Comparison of ENCODE assay signal across 1 cellular context in the genomic region with DNA sequence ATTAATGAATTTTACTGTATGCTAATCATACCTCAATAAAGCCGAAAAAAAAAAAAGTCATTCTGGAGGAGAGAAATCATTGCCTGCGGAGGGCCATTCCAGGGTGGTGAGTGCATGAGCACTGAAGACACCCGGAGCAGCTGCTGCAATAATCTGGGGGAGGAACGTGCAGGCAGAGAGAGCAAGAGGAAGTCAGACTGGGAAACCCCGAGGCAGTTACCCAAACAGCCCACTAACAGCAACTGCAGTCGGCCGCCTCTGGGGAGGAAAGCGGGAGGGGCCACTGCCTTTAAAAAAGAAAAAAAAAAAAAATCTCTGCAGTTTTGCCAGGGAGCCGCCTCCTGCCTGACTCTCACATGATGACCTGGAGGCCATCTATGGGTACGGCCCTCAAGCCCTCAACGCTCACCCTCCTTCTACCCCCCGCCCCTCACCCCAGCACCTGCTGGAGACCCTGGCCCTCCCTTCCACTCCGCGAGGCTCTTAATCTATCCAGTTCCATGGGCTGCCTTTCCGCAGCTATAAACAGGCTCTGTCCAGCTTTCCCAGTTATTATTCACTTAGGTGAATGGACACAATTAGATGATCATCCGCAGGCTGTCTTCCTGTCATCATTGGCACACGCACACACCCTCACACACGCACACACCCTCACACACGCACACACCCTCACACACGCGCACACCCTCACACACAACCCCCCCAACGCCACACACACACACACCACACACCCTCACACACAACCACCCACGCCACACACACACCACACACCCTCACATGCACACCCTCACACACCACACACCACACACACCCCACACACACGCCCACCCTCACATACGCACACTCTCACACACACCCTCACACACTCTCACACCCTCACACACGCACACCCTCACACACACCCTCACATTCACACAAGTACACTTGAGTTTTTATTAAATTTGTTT.
TF ChIP-seq lines count a peak whose summit lies in the region.

No MANE protein-coding gene starts in this region.

TF ChIP-seq in K562, 482 proteins besides CTCF, POLR2A, EP300 and RAD21 (continued from another document and continues in another):
- TF ChIP-seq, protein P1, sequence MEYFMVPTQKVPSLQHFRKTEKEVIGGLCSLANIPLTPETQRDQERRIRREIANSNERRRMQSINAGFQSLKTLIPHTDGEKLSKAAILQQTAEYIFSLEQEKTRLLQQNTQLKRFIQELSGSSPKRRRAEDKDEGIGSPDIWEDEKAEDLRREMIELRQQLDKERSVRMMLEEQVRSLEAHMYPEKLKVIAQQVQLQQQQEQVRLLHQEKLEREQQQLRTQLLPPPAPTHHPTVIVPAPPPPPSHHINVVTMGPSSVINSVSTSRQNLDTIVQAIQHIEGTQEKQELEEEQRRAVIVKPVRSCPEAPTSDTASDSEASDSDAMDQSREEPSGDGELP (CRISPR knock-in tag; IDR thresholded peaks at IDR 0.05; ENCODE audit: borderline replicate concordance) = peak; percentile 80
- TF ChIP-seq LCOR (CRISPR knock-in tag; IDR thresholded peaks at IDR 0.05) = 0 out of 2 replicates have a peak, but pooled peaks have one; percentile 36
- TF ChIP-seq NFYB (IDR thresholded peaks at IDR 0.05; ENCODE audit: extremely low read depth, insufficient read length) = no peak
- TF ChIP-seq ZNF282 (CRISPR knock-in tag; IDR thresholded peaks at IDR 0.05) = no peak
- TF ChIP-seq SRF (CRISPR knock-in tag; IDR thresholded peaks at IDR 0.05) = peak in 1 of 2 experiments; percentile 40; a peak in 1 of 4 replicates
- TF ChIP-seq KLF16 (IDR thresholded peaks at IDR 0.05) = peak; percentile 65
- TF ChIP-seq TEAD4 (IDR thresholded peaks at IDR 0.05; ENCODE audit: low read length) = peak; percentile 78; the same call in 1 of the 2 replicates
- no peak for TF ChIP-seq TEAD4 (CRISPR knock-in tag; IDR thresholded peaks at IDR 0.05; ENCODE audit: borderline replicate concordance)
- TF ChIP-seq TAL1 (IDR thresholded peaks at IDR 0.05) = peak; percentile 41
- TF ChIP-seq RBM14 (IDR thresholded peaks at IDR 0.05; ENCODE audit: borderline replicate concordance, insufficient read depth, low read depth, low read length) = no peak
- TF ChIP-seq ETV1 (tag; conservative IDR thresholded peaks at IDR 0.05; ENCODE audit: low read depth) = peak; percentile 26; the same call in 1 of the 2 replicates
- 0 out of 2 replicates have a peak, but pooled peaks have one; percentile 30 for TF ChIP-seq ZNF175 (CRISPR knock-in tag; IDR thresholded peaks at IDR 0.05; ENCODE audit: low read depth)
- TF ChIP-seq CCNT2 (IDR thresholded peaks at IDR 0.05; ENCODE audit: borderline replicate concordance, extremely low read depth, insufficient read length, low read depth, low read length) = peak; percentile 11
- TF ChIP-seq SMAD4 (CRISPR knock-in tag; conservative IDR thresholded peaks at IDR 0.05) = peak; percentile 64; the same call in 1 of the 2 replicates
- no peak for TF ChIP-seq NBN (IDR thresholded peaks at IDR 0.05; ENCODE audit: low read depth)
- TF ChIP-seq CEBPG (CRISPR knock-in tag; IDR thresholded peaks at IDR 0.05) = peak; percentile 65; the same call in 1 of the 2 replicates
- peak; percentile 40 to 56 for TF ChIP-seq CEBPG (tag; conservative IDR thresholded peaks at IDR 0.05 in 1 of 2, IDR thresholded peaks at IDR 0.05 in 1 of 2)
- TF ChIP-seq, protein P2, sequence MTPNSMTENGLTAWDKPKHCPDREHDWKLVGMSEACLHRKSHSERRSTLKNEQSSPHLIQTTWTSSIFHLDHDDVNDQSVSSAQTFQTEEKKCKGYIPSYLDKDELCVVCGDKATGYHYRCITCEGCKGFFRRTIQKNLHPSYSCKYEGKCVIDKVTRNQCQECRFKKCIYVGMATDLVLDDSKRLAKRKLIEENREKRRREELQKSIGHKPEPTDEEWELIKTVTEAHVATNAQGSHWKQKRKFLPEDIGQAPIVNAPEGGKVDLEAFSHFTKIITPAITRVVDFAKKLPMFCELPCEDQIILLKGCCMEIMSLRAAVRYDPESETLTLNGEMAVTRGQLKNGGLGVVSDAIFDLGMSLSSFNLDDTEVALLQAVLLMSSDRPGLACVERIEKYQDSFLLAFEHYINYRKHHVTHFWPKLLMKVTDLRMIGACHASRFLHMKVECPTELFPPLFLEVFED (CRISPR knock-in tag; conservative IDR thresholded peaks at IDR 0.05) = peak; percentile 94
- TF ChIP-seq CBX3 (IDR thresholded peaks at IDR 0.05; ENCODE audit: borderline replicate concordance in 1 of 2, low read length in 2 of 2) = 0 out of 3 replicates have a peak, but pooled peaks of 1 of the 2 experiments have one; percentile 11
- TF ChIP-seq CEBPB (tag; IDR thresholded peaks at IDR 0.05) = peak; percentile 59; the same call in 1 of the 2 replicates
- TF ChIP-seq PPARD (CRISPR knock-in tag; IDR thresholded peaks at IDR 0.05) = no peak
- TF ChIP-seq, protein P3, sequence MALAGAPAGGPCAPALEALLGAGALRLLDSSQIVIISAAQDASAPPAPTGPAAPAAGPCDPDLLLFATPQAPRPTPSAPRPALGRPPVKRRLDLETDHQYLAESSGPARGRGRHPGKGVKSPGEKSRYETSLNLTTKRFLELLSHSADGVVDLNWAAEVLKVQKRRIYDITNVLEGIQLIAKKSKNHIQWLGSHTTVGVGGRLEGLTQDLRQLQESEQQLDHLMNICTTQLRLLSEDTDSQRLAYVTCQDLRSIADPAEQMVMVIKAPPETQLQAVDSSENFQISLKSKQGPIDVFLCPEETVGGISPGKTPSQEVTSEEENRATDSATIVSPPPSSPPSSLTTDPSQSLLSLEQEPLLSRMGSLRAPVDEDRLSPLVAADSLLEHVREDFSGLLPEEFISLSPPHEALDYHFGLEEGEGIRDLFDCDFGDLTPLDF (CRISPR knock-in tag; IDR thresholded peaks at IDR 0.05) = no peak
- peak; percentile 49; the same call in 1 of the 2 replicates for TF ChIP-seq POLR2G (IDR thresholded peaks at IDR 0.05; ENCODE audit: low read depth, low read length)
- TF ChIP-seq MAZ (CRISPR knock-in tag; conservative IDR thresholded peaks at IDR 0.05 in 1 of 2, IDR thresholded peaks at IDR 0.05 in 1 of 2) = peak in 1 of 2 experiments; percentile 68; a peak in 2 of 4 replicates
- no peak for TF ChIP-seq PML (IDR thresholded peaks at IDR 0.05; ENCODE audit: low read length)
- TF ChIP-seq DPF2 (IDR thresholded peaks at IDR 0.05) = 0 out of 2 replicates have a peak, but pooled peaks have one; percentile 21
- peak in 1 of 2 experiments; percentile 69; a peak in 1 of 4 replicates for TF ChIP-seq RCOR1 (IDR thresholded peaks at IDR 0.05; ENCODE audit: borderline replicate concordance in 1 of 2, low read depth in 2 of 2, low read length in 2 of 2)
- TF ChIP-seq SMARCE1 (IDR thresholded peaks at IDR 0.05) = peak; percentile 51; the same call in 1 of the 2 replicates
- TF ChIP-seq NONO (IDR thresholded peaks at IDR 0.05; ENCODE audit: low read depth in 2 of 2, low read length in 1 of 2) = 0 out of 4 replicates have a peak, but pooled peaks of 1 of the 2 experiments have one; percentile 17
- TF ChIP-seq, protein P4, sequence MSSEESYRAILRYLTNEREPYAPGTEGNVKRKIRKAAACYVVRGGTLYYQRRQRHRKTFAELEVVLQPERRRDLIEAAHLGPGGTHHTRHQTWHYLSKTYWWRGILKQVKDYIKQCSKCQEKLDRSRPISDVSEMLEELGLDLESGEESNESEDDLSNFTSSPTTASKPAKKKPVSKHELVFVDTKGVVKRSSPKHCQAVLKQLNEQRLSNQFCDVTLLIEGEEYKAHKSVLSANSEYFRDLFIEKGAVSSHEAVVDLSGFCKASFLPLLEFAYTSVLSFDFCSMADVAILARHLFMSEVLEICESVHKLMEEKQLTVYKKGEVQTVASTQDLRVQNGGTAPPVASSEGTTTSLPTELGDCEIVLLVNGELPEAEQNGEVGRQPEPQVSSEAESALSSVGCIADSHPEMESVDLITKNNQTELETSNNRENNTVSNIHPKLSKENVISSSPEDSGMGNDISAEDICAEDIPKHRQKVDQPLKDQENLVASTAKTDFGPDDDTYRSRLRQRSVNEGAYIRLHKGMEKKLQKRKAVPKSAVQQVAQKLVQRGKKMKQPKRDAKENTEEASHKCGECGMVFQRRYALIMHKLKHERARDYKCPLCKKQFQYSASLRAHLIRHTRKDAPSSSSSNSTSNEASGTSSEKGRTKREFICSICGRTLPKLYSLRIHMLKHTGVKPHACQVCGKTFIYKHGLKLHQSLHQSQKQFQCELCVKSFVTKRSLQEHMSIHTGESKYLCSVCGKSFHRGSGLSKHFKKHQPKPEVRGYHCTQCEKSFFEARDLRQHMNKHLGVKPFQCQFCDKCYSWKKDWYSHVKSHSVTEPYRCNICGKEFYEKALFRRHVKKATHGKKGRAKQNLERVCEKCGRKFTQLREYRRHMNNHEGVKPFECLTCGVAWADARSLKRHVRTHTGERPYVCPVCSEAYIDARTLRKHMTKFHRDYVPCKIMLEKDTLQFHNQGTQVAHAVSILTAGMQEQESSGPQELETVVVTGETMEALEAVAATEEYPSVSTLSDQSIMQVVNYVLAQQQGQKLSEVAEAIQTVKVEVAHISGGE (CRISPR knock-in tag; IDR thresholded peaks at IDR 0.05) = peak in 1 of 3 experiments; percentile 71; a peak in 2 of 6 replicates
- no peak for TF ChIP-seq C11orf30 (IDR thresholded peaks at IDR 0.05; ENCODE audit: low read depth)
- no peak for TF ChIP-seq ZC3H4 (CRISPR knock-in tag; IDR thresholded peaks at IDR 0.05; ENCODE audit: borderline replicate concordance)
- TF ChIP-seq, protein P5, sequence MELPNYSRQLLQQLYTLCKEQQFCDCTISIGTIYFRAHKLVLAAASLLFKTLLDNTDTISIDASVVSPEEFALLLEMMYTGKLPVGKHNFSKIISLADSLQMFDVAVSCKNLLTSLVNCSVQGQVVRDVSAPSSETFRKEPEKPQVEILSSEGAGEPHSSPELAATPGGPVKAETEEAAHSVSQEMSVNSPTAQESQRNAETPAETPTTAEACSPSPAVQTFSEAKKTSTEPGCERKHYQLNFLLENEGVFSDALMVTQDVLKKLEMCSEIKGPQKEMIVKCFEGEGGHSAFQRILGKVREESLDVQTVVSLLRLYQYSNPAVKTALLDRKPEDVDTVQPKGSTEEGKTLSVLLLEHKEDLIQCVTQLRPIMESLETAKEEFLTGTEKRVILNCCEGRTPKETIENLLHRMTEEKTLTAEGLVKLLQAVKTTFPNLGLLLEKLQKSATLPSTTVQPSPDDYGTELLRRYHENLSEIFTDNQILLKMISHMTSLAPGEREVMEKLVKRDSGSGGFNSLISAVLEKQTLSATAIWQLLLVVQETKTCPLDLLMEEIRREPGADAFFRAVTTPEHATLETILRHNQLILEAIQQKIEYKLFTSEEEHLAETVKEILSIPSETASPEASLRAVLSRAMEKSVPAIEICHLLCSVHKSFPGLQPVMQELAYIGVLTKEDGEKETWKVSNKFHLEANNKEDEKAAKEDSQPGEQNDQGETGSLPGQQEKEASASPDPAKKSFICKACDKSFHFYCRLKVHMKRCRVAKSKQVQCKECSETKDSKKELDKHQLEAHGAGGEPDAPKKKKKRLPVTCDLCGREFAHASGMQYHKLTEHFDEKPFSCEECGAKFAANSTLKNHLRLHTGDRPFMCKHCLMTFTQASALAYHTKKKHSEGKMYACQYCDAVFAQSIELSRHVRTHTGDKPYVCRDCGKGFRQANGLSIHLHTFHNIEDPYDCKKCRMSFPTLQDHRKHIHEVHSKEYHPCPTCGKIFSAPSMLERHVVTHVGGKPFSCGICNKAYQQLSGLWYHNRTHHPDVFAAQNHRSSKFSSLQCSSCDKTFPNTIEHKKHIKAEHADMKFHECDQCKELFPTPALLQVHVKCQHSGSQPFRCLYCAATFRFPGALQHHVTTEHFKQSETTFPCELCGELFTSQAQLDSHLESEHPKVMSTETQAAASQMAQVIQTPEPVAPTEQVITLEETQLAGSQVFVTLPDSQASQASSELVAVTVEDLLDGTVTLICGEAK (IDR thresholded peaks at IDR 0.05) = peak; percentile 62
- TF ChIP-seq, protein P5 (CRISPR knock-in tag; IDR thresholded peaks at IDR 0.05) = no peak
- TF ChIP-seq ARID1B (IDR thresholded peaks at IDR 0.05) = peak; percentile 56
- TF ChIP-seq ZNF133 (CRISPR knock-in tag; IDR thresholded peaks at IDR 0.05) = no peak
- peak; percentile 51 for TF ChIP-seq HDAC2 (IDR thresholded peaks at IDR 0.05)
- TF ChIP-seq, protein P6, sequence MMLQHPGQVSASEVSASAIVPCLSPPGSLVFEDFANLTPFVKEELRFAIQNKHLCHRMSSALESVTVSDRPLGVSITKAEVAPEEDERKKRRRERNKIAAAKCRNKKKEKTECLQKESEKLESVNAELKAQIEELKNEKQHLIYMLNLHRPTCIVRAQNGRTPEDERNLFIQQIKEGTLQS (IDR thresholded peaks at IDR 0.05) = peak; percentile 43; the same call in 1 of the 2 replicates
- TF ChIP-seq, protein P6 (CRISPR knock-in tag; conservative IDR thresholded peaks at IDR 0.05) = no peak
- peak; percentile 67 for TF ChIP-seq CBFA2T3 (IDR thresholded peaks at IDR 0.05)
